In the genomic region with DNA sequence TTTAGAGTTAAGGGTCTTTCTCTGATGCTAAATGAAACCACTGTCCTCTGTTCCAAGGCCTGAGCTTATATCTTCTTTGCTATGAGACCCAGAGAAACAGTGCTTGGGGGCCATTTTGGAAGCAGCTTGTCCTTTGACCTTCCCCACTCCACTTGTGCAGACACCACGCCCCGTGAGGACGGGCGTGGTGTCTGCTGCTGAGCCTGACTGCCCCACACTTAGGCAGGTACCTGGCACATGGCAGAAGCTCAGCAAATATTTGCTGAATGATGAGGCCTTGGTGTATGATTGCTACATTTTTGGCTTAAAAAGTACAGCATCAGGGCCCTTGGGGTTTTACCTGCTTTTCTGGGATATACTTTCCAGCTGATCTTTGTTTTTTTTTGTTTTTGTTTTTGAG, we compare ENCODE assay signal across 9 cellular contexts.
DNase-seq lines count a peak whose midpoint lies in the region; ATAC-seq, FAIRE-seq and TF ChIP-seq lines count a peak whose summit lies in the region.
"Had no signal": no experiment of that assay in that cellular context is flagged by ENCODE, and none has a peak within 500 bp of the region (broad histone marks: within the 10 kb centered on the region; RNA-seq: fewer than 3 reads in every experiment).

No MANE protein-coding gene starts in this region.

- H3K4me3 ChIP-seq in adipocyte (ENCODE audit: low read length) (peak overlapping the region; percentile 26), aorta (ENCODE audit: low read length in 2 of 2) (no peak overlapping the region), kidney (ENCODE audit: low read length in 2 of 2) (no peak overlapping the region)

- H3K4me3 Mint-ChIP-seq in memory B cell, result peak overlapping the region; percentile 66

- no peak for FAIRE-seq in kidney (lab: Jason Lieb, UNC)
- FAIRE-seq: H1 had no signal

- H3K27me3 Mint-ChIP-seq in memory B cell, result no peaks in the 10 kb centered on the region

- H3K9me3 Mint-ChIP-seq in memory B cell, result no peaks in the 10 kb centered on the region

- 65 to 81% methylated on average over 4 of the region's 4 CpGs for WGBS in aorta, 2 donors

- peak overlapping the region; percentile 92 to 93 for H3K27ac ChIP-seq in aorta (ENCODE audit: low read depth in 1 of 2, low read length in 2 of 2)
- no peak overlapping the region for H3K27ac ChIP-seq in caudate nucleus (ENCODE audit: low read depth, low read length)
- peak overlapping the region in 1 of 2 donors; percentile 9 for H3K27ac ChIP-seq in kidney (ENCODE audit: low read depth in 2 of 2, low read length in 2 of 2)

- DNase-seq in cardiac septum (ENCODE audit: low spot score) (peak; percentile 15), Right ventricle myocardium inferior (ENCODE audit: missing footprints) (no peak), adipocyte (ENCODE audit: low read depth) (no peak), memory B cell (ENCODE audit: low spot score in 2 of 2) (no peak), aorta (no peak), SKM-1 treated with dmso at 0.1 percent for 144 hours (lab: John Stamatoyannopoulos, UW; ENCODE audit: unreplicated experiment) (no peak), caudate nucleus (lab: John Stamatoyannopoulos, UW) (no peak), kidney (no peak)

- no peak for TF ChIP-seq CTCF in kidney (IDR thresholded peaks at IDR 0.05; ENCODE audit: borderline replicate concordance, extremely low read depth, insufficient read depth)

- ATAC-seq in Right ventricle myocardium inferior, result no peak
- ATAC-seq in memory B cell (ENCODE audit: low read depth), result no peak
- ATAC-seq in aorta (ENCODE audit: low FRiP score), result no peak

- H3K27ac Mint-ChIP-seq in memory B cell, result peak overlapping the region; percentile 93

- H3K27me3 ChIP-seq in adipocyte (replicated peaks; ENCODE audit: control insufficient read depth, insufficient read depth, low read length) (no peaks in the 10 kb centered on the region), aorta (ENCODE audit: control insufficient read depth in 1 of 2, insufficient read depth in 2 of 2, low read length in 1 of 2) (no peaks in the 10 kb centered on the region)

- H3K4me1 ChIP-seq in adipocyte (ENCODE audit: control insufficient read depth, insufficient read depth, low read length), result peaks cover 15% of the 10 kb centered on the region
- H3K4me1 ChIP-seq in aorta (ENCODE audit: control insufficient read depth in 1 of 2, insufficient read depth in 2 of 2, low read length in 2 of 2), result peaks cover 6 to 10% of the 10 kb centered on the region in 2 donors
- H3K4me1 ChIP-seq in kidney (ENCODE audit: control insufficient read depth in 1 of 2, insufficient read depth in 1 of 2, low read depth in 1 of 2, low read length in 2 of 2), result peaks cover 0 to 2% of the 10 kb centered on the region in 2 donors

- H3K9ac ChIP-seq in adipocyte (ENCODE audit: low read length) (no peak overlapping the region), kidney (ENCODE audit: low read length in 2 of 2) (no peak overlapping the region)

- H3K36me3 ChIP-seq in adipocyte (ENCODE audit: control insufficient read depth, insufficient read depth, low read length, severe bottlenecking), result no peaks in the 10 kb centered on the region
- no peaks in the 10 kb centered on the region for H3K36me3 ChIP-seq in aorta (ENCODE audit: control insufficient read depth in 1 of 2, insufficient read depth in 2 of 2, low read length in 1 of 2)
- H3K36me3 ChIP-seq in kidney (ENCODE audit: control insufficient read depth in 1 of 2, insufficient read depth in 2 of 2, low read length in 2 of 2), result no peaks in the 10 kb centered on the region

- intact Hi-C loops in cardiac septum (cut with DNase I) (loop anchor here (5.0 kb wide), 1 partner anchor 53 kb away; no protein-coding TSS in a partner anchor), Right ventricle myocardium inferior (cut with DNase I) (loop anchor here (2.0 kb wide), 1 partner anchor 69 kb away; the partner anchor contains the start of gene RASSF3), aorta (cut with DNase I) (no loop called here), kidney (cut with DNase I) (no loop called here)

- H3K9me3 ChIP-seq in adipocyte (ENCODE audit: control insufficient read depth, low read length), result no peaks in the 10 kb centered on the region
- no peaks in the 10 kb centered on the region for H3K9me3 ChIP-seq in aorta (ENCODE audit: control insufficient read depth, low read length)
- no peaks in the 10 kb centered on the region for H3K9me3 ChIP-seq in kidney (ENCODE audit: control insufficient read depth in 1 of 2, low read length in 2 of 2)

- H3K4me1 Mint-ChIP-seq in memory B cell, result peaks cover 51% of the 10 kb centered on the region

- peaks cover 7% of the 10 kb centered on the region for H3K36me3 Mint-ChIP-seq in memory B cell

Comparison
In these comparisons a context has a peak if more than half of its experiments do, and no peak if none do; other contexts are left out.
1. intact Hi-C loops: an anchor here in cardiac septum (5.0 kb wide) and Right ventricle myocardium inferior (2.0 kb wide); none called in aorta and kidney.